ENCODE assay signal across 21 cellular contexts in the genomic region with DNA sequence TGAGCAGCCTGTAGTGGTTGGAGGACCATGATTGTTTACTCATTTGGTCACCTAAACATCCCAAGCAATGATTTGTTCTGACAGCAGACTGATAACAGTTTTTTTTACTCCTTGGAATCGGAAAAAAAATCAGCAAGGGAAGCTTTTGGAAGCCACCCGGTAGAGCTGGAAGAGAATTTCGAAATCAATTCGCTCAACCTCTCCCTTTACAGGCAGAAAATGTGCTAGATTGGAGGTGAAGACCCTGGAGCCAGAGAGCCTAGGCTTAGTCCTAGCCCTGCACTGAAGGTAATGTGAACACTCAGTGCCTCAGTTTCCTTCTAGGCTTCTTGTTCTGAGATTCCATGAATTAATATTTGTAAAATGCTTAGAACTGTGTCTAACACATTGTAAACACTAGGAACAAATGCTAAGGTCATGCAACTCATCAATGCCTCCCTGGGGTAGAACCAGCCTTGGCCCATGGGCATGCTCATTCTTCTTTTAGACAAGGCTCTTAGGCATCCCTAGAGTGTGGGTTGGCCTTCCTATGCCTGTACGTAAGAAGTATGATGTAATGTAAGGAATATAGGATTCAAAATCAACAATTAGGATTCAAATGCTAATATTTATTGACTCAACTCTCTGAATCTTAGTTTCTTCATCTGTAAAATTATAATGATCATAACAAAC.
"Had no signal": no experiment of that assay in that cellular context is flagged by ENCODE, and none has a peak within 500 bp of the region (broad histone marks: within the 10 kb centered on the region; RNA-seq: fewer than 3 reads in every experiment).

No MANE protein-coding gene starts in this region.

- H3K4me3 ChIP-seq: sigmoid colon, upper lobe of right lung had no signal

- H3K27me3 Mint-ChIP-seq: dendritic cell treated with granulocyte-macrophage colony-stimulating factor and Interleukin-4, amounts not matched to agents 40 ng/mL and 50 ng/mL, for 4 days had no signal

- H3K27me3 ChIP-seq: brain microvascular endothelial cell, sigmoid colon, upper lobe of right lung had no signal

- ATAC-seq: activated CD4-positive, CD25-positive, alpha-beta regulatory T cell treated with anti-CD3 and anti-CD28 coated beads, Interleukin-2, amount 50 U/mL, for 24 hours; activated CD8-positive, alpha-beta memory T cell treated with anti-CD3 and anti-CD28 coated beads, Interleukin-2, amount 10 ng/mL, durations not matched to agents 7 days and 5 days; effector memory CD8-positive, alpha-beta T cell; stimulated activated naive CD8-positive, alpha-beta T cell treated with anti-CD3 and anti-CD28 coated beads, Interleukin-15, Interleukin-2, amounts not matched to agents 100 U/mL and 50 U/mL, for 24 hours; upper lobe of right lung had no signal

- H3K27ac Mint-ChIP-seq: activated CD8-positive, alpha-beta memory T cell treated with anti-CD3 and anti-CD28 coated beads, Interleukin-2, amount 10 ng/mL, durations not matched to agents 7 days and 5 days; activated naive CD4-positive, alpha-beta T cell treated with anti-CD3 and anti-CD28 coated beads, Interleukin-2, amount 50 U/mL, for 24 hours; activated T-cell treated with anti-CD3 and anti-CD28 coated beads, Interleukin-2, amount 50 U/mL, for 24 hours; dendritic cell treated with granulocyte-macrophage colony-stimulating factor and Interleukin-4, amounts not matched to agents 40 ng/mL and 50 ng/mL, for 4 days; effector memory CD8-positive, alpha-beta T cell; nephron progenitor cell had no signal

- H3K4me1 ChIP-seq: sigmoid colon had no signal

- H3K9me3 Mint-ChIP-seq: activated naive CD4-positive, alpha-beta T cell treated with anti-CD3 and anti-CD28 coated beads, Interleukin-2, amount 50 U/mL, for 24 hours; activated T-cell treated with anti-CD3 and anti-CD28 coated beads, Interleukin-2, amount 50 U/mL, for 24 hours; dendritic cell treated with granulocyte-macrophage colony-stimulating factor and Interleukin-4, amounts not matched to agents 40 ng/mL and 50 ng/mL, for 4 days; effector memory CD8-positive, alpha-beta T cell had no signal

- H3K36me3 ChIP-seq: brain microvascular endothelial cell, sigmoid colon, upper lobe of right lung had no signal

- H3K4me1 Mint-ChIP-seq: activated CD8-positive, alpha-beta memory T cell treated with anti-CD3 and anti-CD28 coated beads, Interleukin-2, amount 10 ng/mL, durations not matched to agents 7 days and 5 days; activated naive CD4-positive, alpha-beta T cell treated with anti-CD3 and anti-CD28 coated beads, Interleukin-2, amount 50 U/mL, for 24 hours; nephron progenitor cell had no signal

- H3K36me3 Mint-ChIP-seq: activated CD8-positive, alpha-beta memory T cell treated with anti-CD3 and anti-CD28 coated beads, Interleukin-2, amount 10 ng/mL, durations not matched to agents 7 days and 5 days; activated naive CD4-positive, alpha-beta T cell treated with anti-CD3 and anti-CD28 coated beads, Interleukin-2, amount 50 U/mL, for 24 hours had no signal

- H3K9me3 ChIP-seq: sigmoid colon, upper lobe of right lung had no signal

- H3K27ac ChIP-seq: brain microvascular endothelial cell, sigmoid colon, upper lobe of right lung had no signal

- DNase-seq: activated CD4-positive, alpha-beta T cell treated with anti-CD3 and anti-CD28 coated beads, Interleukin-2, amount 50 U/mL, for 48 hours; activated CD8-positive, alpha-beta memory T cell treated with anti-CD3 and anti-CD28 coated beads, Interleukin-2, amount 10 ng/mL, durations not matched to agents 7 days and 5 days; activated effector memory CD4-positive, alpha-beta T cell treated with Interleukin-2 at 50 U/mL for 16 hours; activated T-cell treated with anti-CD3 and anti-CD28 coated beads, Interleukin-2, amount 50 U/mL, for 24 hours; amygdala; brain microvascular endothelial cell; cerebellar nuclear complex; effector memory CD8-positive, alpha-beta T cell; erythroblast; hippocampal formation; kidney glomerular epithelial cell; nephron progenitor cell; sigmoid colon; stimulated activated CD4-positive, alpha-beta T cell treated with anti-CD3 and anti-CD28 coated beads, Interleukin-12 subunit alpha, Interleukin-12 subunit beta, amount 100 ng/mL, for 4 hours; stimulated activated CD4-positive, alpha-beta T cell treated with anti-CD3 and anti-CD28 coated beads, Interleukin-4, amount 100 ng/mL, for 1 hour; stimulated activated CD8-positive, alpha-beta memory T cell treated with anti-CD3 and anti-CD28 coated beads, Interleukin-4, amount 100 ng/mL, for 48 hours; stimulated activated naive CD8-positive, alpha-beta T cell treated with anti-CD3 and anti-CD28 coated beads, Interleukin-15, Interleukin-2, amounts not matched to agents 100 U/mL and 50 U/mL, for 24 hours; upper lobe of right lung had no signal

- H3K4me3 Mint-ChIP-seq: activated CD8-positive, alpha-beta memory T cell treated with anti-CD3 and anti-CD28 coated beads, Interleukin-2, amount 10 ng/mL, durations not matched to agents 7 days and 5 days; activated naive CD4-positive, alpha-beta T cell treated with anti-CD3 and anti-CD28 coated beads, Interleukin-2, amount 50 U/mL, for 24 hours; activated T-cell treated with anti-CD3 and anti-CD28 coated beads, Interleukin-2, amount 50 U/mL, for 24 hours; dendritic cell treated with granulocyte-macrophage colony-stimulating factor and Interleukin-4, amounts not matched to agents 40 ng/mL and 50 ng/mL, for 4 days; effector memory CD8-positive, alpha-beta T cell; nephron progenitor cell had no signal
